ENCODE assay signal across 13 cellular contexts in the genomic region with DNA sequence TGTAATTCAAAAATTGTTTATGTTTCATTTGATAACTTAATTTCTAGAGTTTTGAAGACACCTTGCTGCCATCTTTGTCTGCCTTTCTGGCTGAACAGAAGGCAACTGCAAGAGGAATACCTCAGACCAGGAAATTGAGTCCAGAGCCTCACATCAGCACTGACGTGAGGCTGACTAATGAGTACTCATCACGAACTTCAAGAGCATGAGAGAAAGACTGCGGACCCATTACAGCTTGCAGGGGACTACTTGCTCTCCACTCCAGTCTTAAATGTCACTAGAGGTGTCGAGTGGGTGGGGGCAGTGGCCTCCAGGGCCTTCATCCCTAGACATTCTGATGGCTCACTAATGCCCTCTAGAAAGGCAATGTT.
"Had no signal": no experiment of that assay in that cellular context is flagged by ENCODE, and none has a peak within 500 bp of the region (broad histone marks: within the 10 kb centered on the region; RNA-seq: fewer than 3 reads in every experiment).

No MANE protein-coding gene starts in this region.

- H3K4me3 ChIP-seq: ascending aorta, cardiac muscle cell, left lung, smooth muscle cell, suprapubic skin had no signal

- H3K4me2 ChIP-seq: smooth muscle cell had no signal

- H3K36me3 ChIP-seq: ascending aorta, cardiac muscle cell, left lung, suprapubic skin had no signal

- H3K27me3 ChIP-seq: ascending aorta, suprapubic skin had no signal

- H3K9me3 ChIP-seq: ascending aorta, left lung, suprapubic skin had no signal

- ATAC-seq: activated CD4-positive, CD25-positive, alpha-beta regulatory T cell treated with anti-CD3 and anti-CD28 coated beads, Interleukin-2, amount 50 U/mL, for 24 hours; left lung; natural killer cell treated with Interleukin-12 subunit alpha and Interleukin-12 subunit beta and Interleukin-15 and Interleukin-18, amount 100 ng/mL, for 72 hours had no signal

- H3K4me1 ChIP-seq: ascending aorta, suprapubic skin had no signal

- DNase-seq: activated CD4-positive, alpha-beta T cell treated with anti-CD3 and anti-CD28 coated beads, Interleukin-2, amount 50 U/mL, for 4 hours; activated naive CD4-positive, alpha-beta T cell treated with anti-CD3 and anti-CD28 coated beads, Interleukin-2, amount 10 ng/mL, durations not matched to agents 7 days and 5 days; activated T-cell treated with anti-CD3 and anti-CD28 coated beads for 4 hours; hypothalamus; left lung; posterior cingulate gyrus; SW 1271 had no signal

- H3K27ac ChIP-seq: ascending aorta, cardiac muscle cell, left lung, suprapubic skin had no signal
